17 cellular contexts compared by ENCODE assay signal in genomic region chr7:116592041-116592355, GRCh38.
DNase-seq lines count a peak whose midpoint lies in the region; ATAC-seq and TF ChIP-seq lines count a peak whose summit lies in the region.
"Had no signal": no experiment of that assay in that cellular context is flagged by ENCODE, and none has a peak within 500 bp of the region (broad histone marks: within the 10 kb centered on the region; RNA-seq: fewer than 3 reads in every experiment).

No MANE protein-coding gene starts in this region.

- H3K27ac Mint-ChIP-seq in chondrocyte (ENCODE audit: unreplicated experiment), result no peak overlapping the region
- no peak overlapping the region for H3K27ac Mint-ChIP-seq in CD4-positive, alpha-beta memory T cell
- H3K27ac Mint-ChIP-seq: activated naive CD4-positive, alpha-beta T cell treated with anti-CD3 and anti-CD28 coated beads for 36 hours; T-helper 2 cell treated with Interferon-gamma antibody and Interleukin-4, amounts not matched to agents 5 μg/mL and 100 μg/mL, for 36 hours had no signal

- H3K27me3 ChIP-seq in right atrium auricular region, result no peaks in the 10 kb centered on the region
- H3K27me3 ChIP-seq in mucosa of stomach (ENCODE audit: control insufficient read depth, insufficient read depth, low read length), result no peaks in the 10 kb centered on the region
- H3K27me3 ChIP-seq in CD4-positive, alpha-beta memory T cell (ENCODE audit: insufficient read depth, low read length), result peaks cover 9% of the 10 kb centered on the region

- H3K27me3 Mint-ChIP-seq in chondrocyte (ENCODE audit: low read depth), result no peaks in the 10 kb centered on the region
- peaks cover 25 to 34% of the 10 kb centered on the region in 2 donors for H3K27me3 Mint-ChIP-seq in CD4-positive, alpha-beta memory T cell

- POLR2A ChIA-PET in CD4-positive, alpha-beta memory T cell (lab: Charles Lee; ENCODE audit: partially characterized antibody), result interaction anchor here (1.3 kb wide), 1 partner anchor 269 kb away, joined by 5 read pairs; no protein-coding TSS in a partner anchor

- ATAC-seq in Right ventricle myocardium superior (ENCODE audit: poor library complexity) (no peak), HG03025 (IDR thresholded peaks at IDR 0.05; ENCODE audit: low FRiP score, unreplicated experiment) (no peak), GM21360 (IDR thresholded peaks at IDR 0.05; ENCODE audit: unreplicated experiment) (no peak)

- H3K4me3 ChIP-seq in right atrium auricular region, result peak overlapping the region; percentile 10 to 13
- H3K4me3 ChIP-seq in mucosa of stomach (ENCODE audit: low read length), result no peak overlapping the region
- H3K4me3 ChIP-seq in CD4-positive, alpha-beta memory T cell (ENCODE audit: low read length in 2 of 2), result no peak overlapping the region
- H3K4me3 ChIP-seq: HAP-1 had no signal

- DNase-seq in right atrium auricular region (ENCODE audit: low spot score), result no peak
- DNase-seq in Right ventricle myocardium superior, result no peak
- no peak for DNase-seq in chondrocyte (ENCODE audit: low spot score)
- DNase-seq in NCI-H774 (lab: John Stamatoyannopoulos, UW), result no peak
- DNase-seq in CD4-positive, alpha-beta memory T cell, result no peak
- DNase-seq: activated CD4-positive, alpha-beta T cell treated with anti-CD3 and anti-CD28 coated beads, Interleukin-2, amount 50 U/mL, for 48 hours; activated naive CD4-positive, alpha-beta T cell treated with anti-CD3 and anti-CD28 coated beads for 36 hours; central memory CD4-positive, alpha-beta T cell; islet precursor cell; NCI-H187 treated with DMSO at 0.1 percent for 48 hours; stimulated activated CD4-positive, alpha-beta T cell treated with anti-CD3 and anti-CD28 coated beads, Interleukin-15, amount 100 ng/mL, for 24 hours had no signal

- H3K9ac ChIP-seq in mucosa of stomach (ENCODE audit: low read length), result peak overlapping the region; percentile 52

- CTCF ChIA-PET in CD4-positive, alpha-beta memory T cell (lab: Charles Lee; ENCODE audit: partially characterized antibody), result interaction anchor here (0.6 to 4.4 kb wide), 23 partner anchors 10 to 453 kb away, joined by 3 to 61 read pairs (median 5); no protein-coding TSS in a partner anchor

- intact Hi-C loops in Right ventricle myocardium superior (cut with DNase I), result loop anchor here (2.0 to 10.0 kb wide), 3 partner anchors 83 to 415 kb away; partner anchors contain the start of gene MET
- intact Hi-C loops in CD4-positive, alpha-beta memory T cell (cut with micrococcal nuclease), result loop anchor here (5.0 kb wide), 1 partner anchor 65 kb away; the partner anchor contains the start of gene CAV1

- peak in 1 of 2 donors; percentile 11 for TF ChIP-seq CTCF in right atrium auricular region (IDR thresholded peaks at IDR 0.05)
- peak; percentile 62 for TF ChIP-seq CTCF in chondrocyte (IDR thresholded peaks at IDR 0.05)

- peak overlapping the region; percentile 41 to 55 for H3K27ac ChIP-seq in right atrium auricular region
- no peak overlapping the region for H3K27ac ChIP-seq in CD4-positive, alpha-beta memory T cell (ENCODE audit: low read depth, low read length)

- no peaks in the 10 kb centered on the region for H3K36me3 Mint-ChIP-seq in chondrocyte (ENCODE audit: low read depth)
- no peaks in the 10 kb centered on the region for H3K36me3 Mint-ChIP-seq in CD4-positive, alpha-beta memory T cell
- H3K36me3 Mint-ChIP-seq: IgD-negative memory B cell had no signal

- no peaks in the 10 kb centered on the region for H3K36me3 ChIP-seq in right atrium auricular region
- no peaks in the 10 kb centered on the region for H3K36me3 ChIP-seq in mucosa of stomach (ENCODE audit: control insufficient read depth, insufficient read depth, low read length)
- H3K36me3 ChIP-seq in CD4-positive, alpha-beta memory T cell (ENCODE audit: insufficient read depth, low read length), result no peaks in the 10 kb centered on the region
- H3K36me3 ChIP-seq: HAP-1 had no signal

- peaks cover 35% of the 10 kb centered on the region for H3K4me1 Mint-ChIP-seq in chondrocyte (ENCODE audit: low read depth)
- H3K4me1 Mint-ChIP-seq in CD4-positive, alpha-beta memory T cell, result peaks cover 10 to 22% (median 16%) of the 10 kb centered on the region in 4 donors

- H3K9me3 Mint-ChIP-seq in chondrocyte (ENCODE audit: low read depth), result no peaks in the 10 kb centered on the region
- H3K9me3 Mint-ChIP-seq in CD4-positive, alpha-beta memory T cell, result no peaks in the 10 kb centered on the region
- H3K9me3 Mint-ChIP-seq: activated naive CD4-positive, alpha-beta T cell treated with anti-CD3 and anti-CD28 coated beads for 36 hours; IgD-negative memory B cell; T-helper 2 cell treated with Interferon-gamma antibody and Interleukin-4, amounts not matched to agents 5 μg/mL and 100 μg/mL, for 36 hours had no signal

- H3K9me3 ChIP-seq in right atrium auricular region, result no peaks in the 10 kb centered on the region
- no peaks in the 10 kb centered on the region for H3K9me3 ChIP-seq in mucosa of stomach (ENCODE audit: control insufficient read depth, low read length)
- no peaks in the 10 kb centered on the region for H3K9me3 ChIP-seq in CD4-positive, alpha-beta memory T cell (ENCODE audit: control insufficient read depth in 1 of 2, low read length in 2 of 2)
- H3K9me3 ChIP-seq: HAP-1 had no signal

- H3K4me1 ChIP-seq in right atrium auricular region, result peaks cover 0 to 31% of the 10 kb centered on the region in 2 donors
- peaks cover 18% of the 10 kb centered on the region for H3K4me1 ChIP-seq in mucosa of stomach (ENCODE audit: control insufficient read depth, insufficient read depth, low read length)
- H3K4me1 ChIP-seq in CD4-positive, alpha-beta memory T cell (ENCODE audit: insufficient read depth, low read length), result peaks cover 6% of the 10 kb centered on the region

- no peak overlapping the region for H3K4me3 Mint-ChIP-seq in chondrocyte (ENCODE audit: unreplicated experiment)
- peak overlapping the region in 3 of 8 donors; percentile 68 to 76 (median 69) for H3K4me3 Mint-ChIP-seq in CD4-positive, alpha-beta memory T cell
- H3K4me3 Mint-ChIP-seq: activated naive CD4-positive, alpha-beta T cell treated with anti-CD3 and anti-CD28 coated beads for 36 hours; T-helper 2 cell treated with Interferon-gamma antibody and Interleukin-4, amounts not matched to agents 5 μg/mL and 100 μg/mL, for 36 hours had no signal

Comparison
In these comparisons a context has a peak if more than half of its experiments do, and no peak if none do; other contexts are left out.
1. H3K4me3 ChIP-seq: peak in right atrium auricular region (2 of 2); none in mucosa of stomach (single experiment) and CD4-positive, alpha-beta memory T cell (0 of 2).